Comparison of ENCODE assay signal across 8 cellular contexts in the genomic region with DNA sequence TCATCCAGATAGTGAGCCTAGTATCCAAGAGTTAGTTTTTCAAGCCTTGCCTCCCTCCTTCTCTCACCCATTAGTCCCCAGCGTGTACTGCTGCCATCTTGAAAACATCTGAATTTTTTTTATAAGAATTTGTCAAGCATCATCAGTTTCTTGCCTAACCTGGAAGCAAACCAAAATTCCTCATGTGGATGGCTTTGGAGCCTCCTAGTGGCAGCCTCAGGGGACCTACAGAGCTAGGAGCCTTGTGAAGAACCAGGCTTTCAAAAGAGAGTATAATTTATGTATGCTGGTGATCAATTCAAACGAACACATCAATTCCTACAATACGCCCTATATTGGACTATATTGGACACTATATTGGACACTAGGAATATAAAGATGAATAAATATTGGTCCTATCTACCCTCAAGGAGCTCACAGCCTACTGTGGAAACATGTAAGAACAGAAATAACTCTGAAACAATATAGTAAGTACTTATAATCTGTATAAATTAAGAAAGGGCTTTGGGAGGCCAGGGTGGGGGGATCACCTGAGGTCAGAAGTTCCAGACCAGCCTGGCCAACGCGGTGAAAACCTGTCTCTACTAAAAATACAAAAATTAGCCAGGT.
A peak's percentile ranks its signal among the peaks of the same experiment; 100 is the strongest.
DNase-seq lines count a peak whose midpoint lies in the region; ATAC-seq and TF ChIP-seq lines count a peak whose summit lies in the region.

No MANE protein-coding gene starts in this region.

- TF ChIP-seq POLR2A in ovary (IDR thresholded peaks at IDR 0.05) = no peak

- no peak overlapping the region for H3K27ac Mint-ChIP-seq in activated T-helper 17 cell treated with anti-CD3 and anti-CD28 coated beads, Interleukin-2, amount 50 U/mL, for 72 hours

- H3K9me3 Mint-ChIP-seq in activated T-helper 17 cell treated with anti-CD3 and anti-CD28 coated beads, Interleukin-2, amount 50 U/mL, for 72 hours = no peaks in the 10 kb centered on the region

- H3K4me3 Mint-ChIP-seq in activated T-helper 17 cell treated with anti-CD3 and anti-CD28 coated beads, Interleukin-2, amount 50 U/mL, for 72 hours = no peak overlapping the region

- H3K27ac ChIP-seq in ovary = no peak overlapping the region

- no peak for TF ChIP-seq CTCF in ovary (IDR thresholded peaks at IDR 0.05)

- no peaks in the 10 kb centered on the region for H3K36me3 ChIP-seq in ovary

- no peak for ATAC-seq in activated T-helper 17 cell treated with anti-CD3 and anti-CD28 coated beads, Interleukin-2, amount 50 U/mL, for 72 hours (replicated peaks)
- ATAC-seq in HG03039 (IDR thresholded peaks at IDR 0.05; ENCODE audit: unreplicated experiment) = no peak

- TF ChIP-seq EP300 in ovary (IDR thresholded peaks at IDR 0.05) = no peak

- H3K36me3 Mint-ChIP-seq in activated T-helper 17 cell treated with anti-CD3 and anti-CD28 coated beads, Interleukin-2, amount 50 U/mL, for 72 hours (ENCODE audit: low read depth) = no peaks in the 10 kb centered on the region

- DNase-seq in COLO668 (lab: John Stamatoyannopoulos, UW; ENCODE audit: unreplicated experiment) (peak; percentile 14), HCEC 1CT (peak; percentile 57), SW480 (ENCODE audit: low spot score) (peak; percentile 39), iPS DF 4.7 (ENCODE audit: extremely low read depth, low spot score) (peak; percentile 25), ovary (no peak), DMS79 treated with DMSO at 0.1 percent for 48 hours (lab: John Stamatoyannopoulos, UW) (no peak)

- H3K4me1 ChIP-seq in ovary (ENCODE audit: insufficient read depth) = no peaks in the 10 kb centered on the region

- 34 to 46% (median 42%) methylated on average over 5 of the region's 5 CpGs for WGBS in ovary, 3 donors

- intact Hi-C loops in ovary (cut with DNase I) = no loop called here

- no peak overlapping the region for H3K4me3 ChIP-seq in ovary

- H3K4me1 Mint-ChIP-seq in activated T-helper 17 cell treated with anti-CD3 and anti-CD28 coated beads, Interleukin-2, amount 50 U/mL, for 72 hours = no peaks in the 10 kb centered on the region

- no peaks in the 10 kb centered on the region for H3K27me3 ChIP-seq in ovary

- no peaks in the 10 kb centered on the region for H3K9me3 ChIP-seq in ovary

- H3K27me3 Mint-ChIP-seq in activated T-helper 17 cell treated with anti-CD3 and anti-CD28 coated beads, Interleukin-2, amount 50 U/mL, for 72 hours = peaks cover 4% of the 10 kb centered on the region

Comparison
In these comparisons a context has a peak if more than half of its experiments do, and no peak if none do; other contexts are left out.
1. DNase-seq: peak in COLO668 (single experiment), HCEC 1CT (single experiment), SW480 (single experiment) and iPS DF 4.7 (single experiment); none in ovary (0 of 5) and DMS79 treated with DMSO at 0.1 percent for 48 hours (single experiment).